Comparison of ENCODE assay signal across 1 cellular context in genomic region chr4:123478859-123479345, GRCh38.
TF ChIP-seq lines count a peak whose summit lies in the region.

No MANE protein-coding gene starts in this region.

TF ChIP-seq in HepG2, 621 proteins besides CTCF, POLR2A, EP300 and RAD21 (continued from another document and continues in another):
- TF ChIP-seq RERE (CRISPR knock-in tag; IDR thresholded peaks at IDR 0.05; ENCODE audit: low read depth) (peak; percentile 99), EEA1 (CRISPR knock-in tag; IDR thresholded peaks at IDR 0.05; ENCODE audit: borderline replicate concordance) (no peak), ZBTB21 (CRISPR knock-in tag; IDR thresholded peaks at IDR 0.05) (peak; percentile 87), ZNF430 (CRISPR knock-in tag; IDR thresholded peaks at IDR 0.05) (peak; percentile 95), SMAD9 (CRISPR knock-in tag; IDR thresholded peaks at IDR 0.05) (no peak), ZNF816 (CRISPR knock-in tag; IDR thresholded peaks at IDR 0.05; ENCODE audit: borderline replicate concordance) (no peak; the same call in 1 of the 2 replicates), SOX13 (IDR thresholded peaks at IDR 0.05) (peak; percentile 98), SOX13 (CRISPR knock-in tag; conservative IDR thresholded peaks at IDR 0.05 in 1 of 2, IDR thresholded peaks at IDR 0.05 in 1 of 2) (peak in 1 of 2 experiments; percentile 98; a peak in 2 of 4 replicates), ZNF713 (CRISPR knock-in tag; IDR thresholded peaks at IDR 0.05) (no peak), ZNF30 (CRISPR knock-in tag; IDR thresholded peaks at IDR 0.05) (no peak), RORA (CRISPR knock-in tag; IDR thresholded peaks at IDR 0.05) (no peak), SUZ12 (IDR thresholded peaks at IDR 0.05; ENCODE audit: low read depth, low read length) (no peak), ARHGAP35 (CRISPR knock-in tag; IDR thresholded peaks at IDR 0.05; ENCODE audit: borderline replicate concordance) (no peak), ZNF775 (CRISPR knock-in tag; IDR thresholded peaks at IDR 0.05; ENCODE audit: borderline replicate concordance) (no peak), CREM (IDR thresholded peaks at IDR 0.05) (peak; percentile 97), CREM (CRISPR knock-in tag; IDR thresholded peaks at IDR 0.05) (no peak), ZNF670 (CRISPR knock-in tag; IDR thresholded peaks at IDR 0.05; ENCODE audit: borderline replicate concordance) (peak; percentile 71; the same call in 1 of the 2 replicates), UBTF (CRISPR knock-in tag; IDR thresholded peaks at IDR 0.05) (peak; percentile 82), MED13 (CRISPR knock-in tag; IDR thresholded peaks at IDR 0.05) (peak; percentile 99), TAF15 (IDR thresholded peaks at IDR 0.05; ENCODE audit: low read depth, low read length, poor library complexity, severe bottlenecking) (no peak), MBNL3 (CRISPR knock-in tag; conservative IDR thresholded peaks at IDR 0.05) (no peak), ZBTB7B (CRISPR knock-in tag; IDR thresholded peaks at IDR 0.05) (peak; percentile 97), HOXA5 (CRISPR knock-in tag; IDR thresholded peaks at IDR 0.05) (peak; percentile 84), HNRNPK (IDR thresholded peaks at IDR 0.05; ENCODE audit: low read depth, low read length, poor library complexity, severe bottlenecking) (peak; percentile 22), ZNF839 (CRISPR knock-in tag; IDR thresholded peaks at IDR 0.05; ENCODE audit: borderline replicate concordance) (peak; percentile 80; the same call in 1 of the 2 replicates), MTA3 (CRISPR knock-in tag; IDR thresholded peaks at IDR 0.05) (no peak), AGO1 (IDR thresholded peaks at IDR 0.05; ENCODE audit: low read depth, low read length, poor library complexity, severe bottlenecking) (no peak), ZNF672 (CRISPR knock-in tag; IDR thresholded peaks at IDR 0.05) (no peak), RBFOX2 (IDR thresholded peaks at IDR 0.05; ENCODE audit: low read depth, low read length) (peak; percentile 53; the same call in 1 of the 2 replicates), BORCS8-MEF2B (CRISPR knock-in tag; IDR thresholded peaks at IDR 0.05) (peak; percentile 91), ZEB1 (IDR thresholded peaks at IDR 0.05; ENCODE audit: insufficient replicate concordance, low read depth) (peak; percentile 55), HNRNPL (IDR thresholded peaks at IDR 0.05; ENCODE audit: low read depth, low read length) (no peak), FOXM1 (CRISPR knock-in tag; IDR thresholded peaks at IDR 0.05) (no peak), GFI1 (CRISPR knock-in tag; IDR thresholded peaks at IDR 0.05; ENCODE audit: borderline replicate concordance) (peak; percentile 92), TFE3 (CRISPR knock-in tag; IDR thresholded peaks at IDR 0.05) (peak; percentile 99), RELA (CRISPR knock-in tag; IDR thresholded peaks at IDR 0.05) (0 out of 2 replicates have a peak, but pooled peaks have one; percentile 74), ZNF343 (CRISPR knock-in tag; IDR thresholded peaks at IDR 0.05) (no peak), NR0B2 (CRISPR knock-in tag; IDR thresholded peaks at IDR 0.05) (no peak), HNRNPLL (IDR thresholded peaks at IDR 0.05; ENCODE audit: low read depth, low read length, poor library complexity, severe bottlenecking) (no peak)
- TF ChIP-seq, protein P1, sequence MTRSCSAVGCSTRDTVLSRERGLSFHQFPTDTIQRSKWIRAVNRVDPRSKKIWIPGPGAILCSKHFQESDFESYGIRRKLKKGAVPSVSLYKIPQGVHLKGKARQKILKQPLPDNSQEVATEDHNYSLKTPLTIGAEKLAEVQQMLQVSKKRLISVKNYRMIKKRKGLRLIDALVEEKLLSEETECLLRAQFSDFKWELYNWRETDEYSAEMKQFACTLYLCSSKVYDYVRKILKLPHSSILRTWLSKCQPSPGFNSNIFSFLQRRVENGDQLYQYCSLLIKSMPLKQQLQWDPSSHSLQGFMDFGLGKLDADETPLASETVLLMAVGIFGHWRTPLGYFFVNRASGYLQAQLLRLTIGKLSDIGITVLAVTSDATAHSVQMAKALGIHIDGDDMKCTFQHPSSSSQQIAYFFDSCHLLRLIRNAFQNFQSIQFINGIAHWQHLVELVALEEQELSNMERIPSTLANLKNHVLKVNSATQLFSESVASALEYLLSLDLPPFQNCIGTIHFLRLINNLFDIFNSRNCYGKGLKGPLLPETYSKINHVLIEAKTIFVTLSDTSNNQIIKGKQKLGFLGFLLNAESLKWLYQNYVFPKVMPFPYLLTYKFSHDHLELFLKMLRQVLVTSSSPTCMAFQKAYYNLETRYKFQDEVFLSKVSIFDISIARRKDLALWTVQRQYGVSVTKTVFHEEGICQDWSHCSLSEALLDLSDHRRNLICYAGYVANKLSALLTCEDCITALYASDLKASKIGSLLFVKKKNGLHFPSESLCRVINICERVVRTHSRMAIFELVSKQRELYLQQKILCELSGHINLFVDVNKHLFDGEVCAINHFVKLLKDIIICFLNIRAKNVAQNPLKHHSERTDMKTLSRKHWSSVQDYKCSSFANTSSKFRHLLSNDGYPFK (CRISPR knock-in tag; IDR thresholded peaks at IDR 0.05; ENCODE audit: borderline replicate concordance) = peak; percentile 49; the same call in 1 of the 2 replicates
- TF ChIP-seq, protein P2, sequence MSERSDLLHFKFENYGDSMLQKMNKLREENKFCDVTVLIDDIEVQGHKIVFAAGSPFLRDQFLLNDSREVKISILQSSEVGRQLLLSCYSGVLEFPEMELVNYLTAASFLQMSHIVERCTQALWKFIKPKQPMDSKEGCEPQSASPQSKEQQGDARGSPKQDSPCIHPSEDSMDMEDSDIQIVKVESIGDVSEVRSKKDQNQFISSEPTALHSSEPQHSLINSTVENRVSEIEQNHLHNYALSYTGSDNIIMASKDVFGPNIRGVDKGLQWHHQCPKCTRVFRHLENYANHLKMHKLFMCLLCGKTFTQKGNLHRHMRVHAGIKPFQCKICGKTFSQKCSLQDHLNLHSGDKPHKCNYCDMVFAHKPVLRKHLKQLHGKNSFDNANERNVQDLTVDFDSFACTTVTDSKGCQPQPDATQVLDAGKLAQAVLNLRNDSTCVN (CRISPR knock-in tag; IDR thresholded peaks at IDR 0.05; ENCODE audit: borderline replicate concordance) = peak; percentile 92
- TF ChIP-seq, protein P3, sequence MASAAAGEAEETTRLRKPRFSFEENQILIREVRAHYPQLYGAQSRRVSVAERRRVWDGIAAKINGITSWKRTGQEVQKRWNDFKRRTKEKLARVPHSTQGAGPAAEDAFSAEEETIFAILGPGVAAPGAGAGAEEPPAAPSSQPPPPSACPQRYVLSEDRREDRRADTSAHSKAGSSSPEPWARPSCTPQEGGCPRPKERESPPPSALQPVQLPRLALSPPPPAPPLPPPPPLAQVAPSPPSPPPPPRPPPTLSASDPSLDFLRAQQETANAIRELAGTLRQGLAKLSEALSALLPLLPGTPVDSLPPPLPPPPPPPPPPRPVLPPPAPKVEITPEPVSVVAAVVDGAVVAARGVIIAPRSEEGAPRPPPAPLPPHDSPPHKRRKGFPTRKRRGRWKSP (CRISPR knock-in tag; IDR thresholded peaks at IDR 0.05) = peak; percentile 92
- TF ChIP-seq, protein P4, sequence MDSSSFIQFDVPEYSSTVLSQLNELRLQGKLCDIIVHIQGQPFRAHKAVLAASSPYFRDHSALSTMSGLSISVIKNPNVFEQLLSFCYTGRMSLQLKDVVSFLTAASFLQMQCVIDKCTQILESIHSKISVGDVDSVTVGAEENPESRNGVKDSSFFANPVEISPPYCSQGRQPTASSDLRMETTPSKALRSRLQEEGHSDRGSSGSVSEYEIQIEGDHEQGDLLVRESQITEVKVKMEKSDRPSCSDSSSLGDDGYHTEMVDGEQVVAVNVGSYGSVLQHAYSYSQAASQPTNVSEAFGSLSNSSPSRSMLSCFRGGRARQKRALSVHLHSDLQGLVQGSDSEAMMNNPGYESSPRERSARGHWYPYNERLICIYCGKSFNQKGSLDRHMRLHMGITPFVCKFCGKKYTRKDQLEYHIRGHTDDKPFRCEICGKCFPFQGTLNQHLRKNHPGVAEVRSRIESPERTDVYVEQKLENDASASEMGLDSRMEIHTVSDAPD (CRISPR knock-in tag; IDR thresholded peaks at IDR 0.05) = peak; percentile 96
- TF ChIP-seq, protein P5, sequence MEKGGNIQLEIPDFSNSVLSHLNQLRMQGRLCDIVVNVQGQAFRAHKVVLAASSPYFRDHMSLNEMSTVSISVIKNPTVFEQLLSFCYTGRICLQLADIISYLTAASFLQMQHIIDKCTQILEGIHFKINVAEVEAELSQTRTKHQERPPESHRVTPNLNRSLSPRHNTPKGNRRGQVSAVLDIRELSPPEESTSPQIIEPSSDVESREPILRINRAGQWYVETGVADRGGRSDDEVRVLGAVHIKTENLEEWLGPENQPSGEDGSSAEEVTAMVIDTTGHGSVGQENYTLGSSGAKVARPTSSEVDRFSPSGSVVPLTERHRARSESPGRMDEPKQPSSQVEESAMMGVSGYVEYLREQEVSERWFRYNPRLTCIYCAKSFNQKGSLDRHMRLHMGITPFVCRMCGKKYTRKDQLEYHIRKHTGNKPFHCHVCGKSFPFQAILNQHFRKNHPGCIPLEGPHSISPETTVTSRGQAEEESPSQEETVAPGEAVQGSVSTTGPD (CRISPR knock-in tag; IDR thresholded peaks at IDR 0.05) = peak; percentile 72; the same call in 1 of the 2 replicates
- TF ChIP-seq, protein P6, sequence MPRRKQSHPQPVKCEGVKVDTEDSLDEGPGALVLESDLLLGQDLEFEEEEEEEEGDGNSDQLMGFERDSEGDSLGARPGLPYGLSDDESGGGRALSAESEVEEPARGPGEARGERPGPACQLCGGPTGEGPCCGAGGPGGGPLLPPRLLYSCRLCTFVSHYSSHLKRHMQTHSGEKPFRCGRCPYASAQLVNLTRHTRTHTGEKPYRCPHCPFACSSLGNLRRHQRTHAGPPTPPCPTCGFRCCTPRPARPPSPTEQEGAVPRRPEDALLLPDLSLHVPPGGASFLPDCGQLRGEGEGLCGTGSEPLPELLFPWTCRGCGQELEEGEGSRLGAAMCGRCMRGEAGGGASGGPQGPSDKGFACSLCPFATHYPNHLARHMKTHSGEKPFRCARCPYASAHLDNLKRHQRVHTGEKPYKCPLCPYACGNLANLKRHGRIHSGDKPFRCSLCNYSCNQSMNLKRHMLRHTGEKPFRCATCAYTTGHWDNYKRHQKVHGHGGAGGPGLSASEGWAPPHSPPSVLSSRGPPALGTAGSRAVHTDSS (CRISPR knock-in tag; conservative IDR thresholded peaks at IDR 0.05) = no peak
